In the genomic region with DNA sequence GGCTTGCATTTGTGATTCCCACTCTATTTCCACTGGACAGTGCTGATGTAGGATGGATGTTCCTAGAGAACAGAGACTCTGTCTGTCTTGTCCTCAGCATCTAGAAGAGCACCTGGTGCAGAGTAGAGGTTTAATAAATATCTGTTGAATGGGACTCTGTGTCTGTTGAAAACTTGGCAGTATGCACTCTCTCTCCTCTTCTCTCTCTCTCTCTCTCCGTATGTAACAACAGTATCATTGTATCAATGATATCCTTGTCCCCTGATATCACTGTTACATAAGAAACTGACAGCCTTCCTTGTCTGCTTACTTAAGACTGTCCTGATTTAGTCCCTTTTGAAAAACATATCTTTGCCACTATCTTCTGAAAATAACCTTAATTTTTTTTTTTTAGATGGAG, we compare ENCODE assay signal across 11 cellular contexts.
"Had no signal": no experiment of that assay in that cellular context is flagged by ENCODE, and none has a peak within 500 bp of the region (broad histone marks: within the 10 kb centered on the region; RNA-seq: fewer than 3 reads in every experiment).

No MANE protein-coding gene starts in this region.

- ATAC-seq: heart right ventricle, left lobe of liver, natural killer cell, right cardiac atrium had no signal

- H3K9me3 Mint-ChIP-seq: dendritic cell treated with granulocyte-macrophage colony-stimulating factor and Interleukin-4, amounts not matched to agents 40 ng/mL and 50 ng/mL, for 4 days; natural killer cell; neural crest cell; type B pancreatic cell had no signal

- H3K4me1 Mint-ChIP-seq: natural killer cell had no signal

- H3K27ac Mint-ChIP-seq: dendritic cell treated with granulocyte-macrophage colony-stimulating factor and Interleukin-4, amounts not matched to agents 40 ng/mL and 50 ng/mL, for 4 days; natural killer cell; type B pancreatic cell had no signal

- H3K4me3 Mint-ChIP-seq: dendritic cell treated with granulocyte-macrophage colony-stimulating factor and Interleukin-4, amounts not matched to agents 40 ng/mL and 50 ng/mL, for 4 days; natural killer cell; neural crest cell; type B pancreatic cell had no signal

- DNase-seq: heart right ventricle; islet precursor cell; mammary epithelial cell; natural killer cell; right cardiac atrium; stimulated activated CD4-positive, alpha-beta T cell treated with anti-CD3 and anti-CD28 coated beads, Interleukin-2, amount 100 ng/mL, for 48 hours; stimulated activated naive CD4-positive, alpha-beta T cell treated with Interleukin-2 at 50 U/mL for 16 hours had no signal

- H3K36me3 Mint-ChIP-seq: natural killer cell, type B pancreatic cell had no signal
